Comparison of ENCODE assay signal across 8 cellular contexts in genomic region chr12:76880156-76881023, GRCh38. TPM values are rescaled to one million over a fixed set of nuclear protein-coding genes. Genes with fewer than 3 reads are reported as not detected.
DNase-seq lines count a peak whose midpoint lies in the region; ATAC-seq, FAIRE-seq and TF ChIP-seq lines count a peak whose summit lies in the region.

No MANE protein-coding gene starts in this region.

- no peak overlapping the region for H2AFZ ChIP-seq in astrocyte (ENCODE audit: low read depth, low read length)

- no peak for TF ChIP-seq CTCF in astrocyte (IDR thresholded peaks at IDR 0.05; ENCODE audit: insufficient read depth, low read depth, low read length)
- TF ChIP-seq CTCF in left lung (IDR thresholded peaks at IDR 0.05): no peak
- no peak for TF ChIP-seq CTCF in suprapubic skin (IDR thresholded peaks at IDR 0.05)
- no peak for TF ChIP-seq CTCF in testis (IDR thresholded peaks at IDR 0.05)

- ATAC-seq in activated T-cell treated with anti-CD3 and anti-CD28 coated beads, Interleukin-2, amount 50 U/mL, for 4 hours: no peak
- no peak for ATAC-seq in left lung

- peak overlapping the region; percentile 94 for H3K27ac ChIP-seq in astrocyte (ENCODE audit: low read depth, low read length)
- H3K27ac ChIP-seq in left lung: peak overlapping the region; percentile 84 to 85
- H3K27ac ChIP-seq in suprapubic skin: peak overlapping the region; percentile 88
- H3K27ac ChIP-seq in testis: no peak overlapping the region

- no peaks in the 10 kb centered on the region for H3K36me3 Mint-ChIP-seq in activated T-cell treated with anti-CD3 and anti-CD28 coated beads, Interleukin-2, amount 50 U/mL, for 4 hours (ENCODE audit: insufficient read depth)
- H3K36me3 Mint-ChIP-seq in astrocyte (ENCODE audit: low read depth, unreplicated experiment): no peaks in the 10 kb centered on the region

- H3K4me1 Mint-ChIP-seq in activated T-cell treated with anti-CD3 and anti-CD28 coated beads, Interleukin-2, amount 50 U/mL, for 4 hours (ENCODE audit: low read depth): peaks cover 16% of the 10 kb centered on the region
- H3K4me1 Mint-ChIP-seq in astrocyte (ENCODE audit: low read depth, unreplicated experiment): peaks cover 42% of the 10 kb centered on the region

- H3K4me3 ChIP-seq in astrocyte (ENCODE audit: insufficient read depth, low read depth, low read length) (peak overlapping the region; percentile 66), left lung (no peak overlapping the region), suprapubic skin (no peak overlapping the region), testis (no peak overlapping the region)

- H3K4me3 Mint-ChIP-seq in activated T-cell treated with anti-CD3 and anti-CD28 coated beads, Interleukin-2, amount 50 U/mL, for 4 hours: peak overlapping the region; percentile 83
- H3K4me3 Mint-ChIP-seq in astrocyte (ENCODE audit: unreplicated experiment): peak overlapping the region; percentile 93

- peaks cover 10% of the 10 kb centered on the region for H4K20me1 ChIP-seq in astrocyte (ENCODE audit: insufficient read depth, low read length)

- TF ChIP-seq EP300 in suprapubic skin (IDR thresholded peaks at IDR 0.05): no peak

- H3K9me3 Mint-ChIP-seq in activated T-cell treated with anti-CD3 and anti-CD28 coated beads, Interleukin-2, amount 50 U/mL, for 4 hours: no peaks in the 10 kb centered on the region
- H3K9me3 Mint-ChIP-seq in astrocyte (ENCODE audit: unreplicated experiment): peaks cover 5% of the 10 kb centered on the region

- intact Hi-C loops in left lung (cut with DNase I): no loop called here
- intact Hi-C loops in testis (cut with DNase I; ENCODE audit: low total_unique reads): no loop called here

- H3K4me2 ChIP-seq in astrocyte (ENCODE audit: low read length): peak overlapping the region; percentile 95

- H3K27ac Mint-ChIP-seq in astrocyte (ENCODE audit: unreplicated experiment): peak overlapping the region; percentile 98

- H3K27me3 ChIP-seq in astrocyte (ENCODE audit: insufficient read depth, low read length) (no peaks in the 10 kb centered on the region), left lung (peaks cover 0 to 46% of the 10 kb centered on the region in 2 donors), suprapubic skin (no peaks in the 10 kb centered on the region), testis (no peaks in the 10 kb centered on the region)

- no peak for TF ChIP-seq POLR2A in suprapubic skin (IDR thresholded peaks at IDR 0.05)
- TF ChIP-seq POLR2A in testis (IDR thresholded peaks at IDR 0.05): no peak

- FAIRE-seq in astrocyte (lab: Jason Lieb, UNC): no peak

- peaks cover 20% of the 10 kb centered on the region for H3K4me1 ChIP-seq in astrocyte (ENCODE audit: insufficient read depth, low read length)
- H3K4me1 ChIP-seq in left lung: peaks cover 0 to 17% of the 10 kb centered on the region in 2 donors
- H3K4me1 ChIP-seq in suprapubic skin: peaks cover 26% of the 10 kb centered on the region
- H3K4me1 ChIP-seq in testis: no peaks in the 10 kb centered on the region

- H3K36me3 ChIP-seq in astrocyte (ENCODE audit: insufficient read depth, low read length) (no peaks in the 10 kb centered on the region), left lung (no peaks in the 10 kb centered on the region), suprapubic skin (no peaks in the 10 kb centered on the region), testis (ENCODE audit: low read depth, missing control alignments) (no peaks in the 10 kb centered on the region)

- peaks cover 31% of the 10 kb centered on the region for H3K79me2 ChIP-seq in astrocyte (ENCODE audit: insufficient read depth, low read length)

- DNase-seq in activated T-cell treated with anti-CD3 and anti-CD28 coated beads, Interleukin-2, amount 50 U/mL, for 4 hours: no peak
- no peak for DNase-seq in activated T-cell treated with anti-CD3 and anti-CD28 coated beads, Interleukin-2, amount 50 U/mL, for 48 hours
- DNase-seq in astrocyte (ENCODE audit: low read depth) (no peak), left lung (no peak), suprapubic skin (ENCODE audit: low spot score in 2 of 2) (no peak), HCEC 1CT (no peak), KG1 (lab: John Stamatoyannopoulos, UW) (no peak), testis (no peak)

- 85% methylated on average over 12 of the region's 12 CpGs for WGBS in suprapubic skin
- 77 to 87% methylated on average over 12 of the region's 12 CpGs for WGBS in testis, 2 donors

- H3K9me3 ChIP-seq in astrocyte (ENCODE audit: insufficient read depth, low read depth, low read length): peaks cover 3% of the 10 kb centered on the region
- no peaks in the 10 kb centered on the region for H3K9me3 ChIP-seq in left lung
- no peaks in the 10 kb centered on the region for H3K9me3 ChIP-seq in suprapubic skin
- H3K9me3 ChIP-seq in testis: no peaks in the 10 kb centered on the region

- peak overlapping the region; percentile 94 for H3K9ac ChIP-seq in astrocyte (ENCODE audit: low read length)

- H3K27me3 Mint-ChIP-seq in activated T-cell treated with anti-CD3 and anti-CD28 coated beads, Interleukin-2, amount 50 U/mL, for 4 hours (ENCODE audit: low read depth): peaks cover 49% of the 10 kb centered on the region
- H3K27me3 Mint-ChIP-seq in astrocyte (ENCODE audit: low read depth, unreplicated experiment): no peaks in the 10 kb centered on the region

RNA-seq across cellular contexts. Expression of gene CSRP2, which starts 1.6 kb away (rescaled TPM):
- total RNA-seq in activated T-cell treated with anti-CD3 and anti-CD28 coated beads, Interleukin-2, amount 50 U/mL, for 4 hours: under 1 TPM; 0.42 to 0.92 (median 0.73) TPM
- total RNA-seq in astrocyte (247 and 265 TPM in 2 replicates), left lung (10 to 100 TPM; 24.8 to 28.9 TPM), suprapubic skin (10 to 100 TPM; 10.1 to 24.4 (median 15.8) TPM), testis (10 to 100 TPM; 14.0 to 20.1 TPM)
- polyA plus RNA-seq in testis (ENCODE audit: insufficient read depth, low read depth, low replicate concordance): 54.9 TPM

Comparison
In these comparisons a context has a peak if more than half of its experiments do, and no peak if none do; other contexts are left out.
1. H3K27ac ChIP-seq: peak in astrocyte (single experiment), left lung (2 of 2) and suprapubic skin (single experiment); none in testis (0 of 2).
2. RNA of gene CSRP2, which starts 1.6 kb away (total RNA-seq): 247 to 265 TPM in astrocyte, 24.8 to 28.9 TPM in left lung, 14.0 to 20.1 TPM in testis and 10.1 to 24.4 TPM in suprapubic skin; 0.42 to 0.92 TPM in activated T-cell treated with anti-CD3 and anti-CD28 coated beads, Interleukin-2, amount 50 U/mL, for 4 hours; every median in the first group is over 4 times any median in the second.